20 cellular contexts compared by ENCODE assay signal in the genomic region with DNA sequence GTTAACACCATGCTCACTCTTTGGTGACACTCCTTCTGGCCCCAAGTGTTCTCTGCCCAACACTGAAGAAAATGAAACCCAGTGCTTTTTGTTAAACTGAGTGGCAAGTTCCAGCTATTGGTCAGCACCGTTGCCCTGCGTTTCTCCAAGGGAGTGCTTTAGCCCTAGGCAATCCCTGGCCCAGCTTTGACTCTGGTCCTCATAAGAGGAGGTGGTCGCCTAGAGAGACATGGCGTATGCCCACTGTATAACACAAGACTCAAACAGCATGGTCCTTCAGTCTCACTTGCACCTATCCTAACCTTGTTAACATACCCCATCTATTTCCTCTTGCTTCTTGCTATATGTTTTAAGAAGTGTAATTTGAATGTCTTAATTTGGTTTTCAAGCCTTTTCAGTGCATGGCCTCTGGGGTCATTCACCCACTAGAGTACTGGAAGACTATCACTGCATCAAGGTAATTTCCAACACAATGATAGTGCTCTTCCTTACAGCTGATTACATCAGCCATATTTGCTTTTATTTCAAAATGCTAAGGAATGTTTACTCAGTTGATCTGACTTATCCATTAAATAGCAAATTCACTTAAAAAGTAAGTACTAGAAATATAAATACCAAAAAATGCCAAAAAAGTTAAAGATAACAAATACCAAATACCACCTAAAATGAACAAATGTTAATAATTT.
"Had no signal": no experiment of that assay in that cellular context is flagged by ENCODE, and none has a peak within 500 bp of the region (broad histone marks: within the 10 kb centered on the region; RNA-seq: fewer than 3 reads in every experiment).

No MANE protein-coding gene starts in this region.

- H3K4me3 ChIP-seq: dorsolateral prefrontal cortex, lung, stomach, thoracic aorta, transverse colon had no signal

- H3K27ac ChIP-seq: dorsolateral prefrontal cortex, stomach, thoracic aorta, transverse colon had no signal

- H3K4me1 Mint-ChIP-seq: nephron progenitor cell had no signal

- H3K36me3 ChIP-seq: stomach, thoracic aorta, transverse colon had no signal

- DNase-seq: cortex of kidney; dorsolateral prefrontal cortex; effector CD8-positive, alpha-beta T cell; foreskin melanocyte; head of caudate nucleus; hippocampal formation; left colon; left ventricle myocardium superior; mesenchymal stem cell; midbrain; nephron progenitor cell; stimulated activated CD4-positive, alpha-beta T cell treated with anti-CD3 and anti-CD28 coated beads, Interleukin-2, amount 100 ng/mL, for 24 hours; stimulated activated CD4-positive, alpha-beta T cell treated with anti-CD3 and anti-CD28 coated beads, Interleukin-4, amount 100 ng/mL, for 4 hours; stimulated activated naive CD4-positive, alpha-beta T cell; stomach; substantia nigra; transverse colon had no signal

- H3K4me1 ChIP-seq: stomach, transverse colon had no signal

- H3K27me3 ChIP-seq: dorsolateral prefrontal cortex, stomach, transverse colon had no signal

- H3K4me3 Mint-ChIP-seq: nephron progenitor cell had no signal

- H3K9me3 Mint-ChIP-seq: nephron progenitor cell had no signal

- H3K9me3 ChIP-seq: stomach, thoracic aorta, transverse colon had no signal

- ATAC-seq: left colon, left ventricle myocardium superior, sciatic nerve had no signal

- H3K27ac Mint-ChIP-seq: nephron progenitor cell had no signal
